Comparison of ENCODE assay signal across 15 cellular contexts in genomic region chr17:71163121-71163812, GRCh38.
DNase-seq lines count a peak whose midpoint lies in the region; ATAC-seq and FAIRE-seq lines count a peak whose summit lies in the region.
"Had no signal": no experiment of that assay in that cellular context is flagged by ENCODE, and none has a peak within 500 bp of the region (broad histone marks: within the 10 kb centered on the region; RNA-seq: fewer than 3 reads in every experiment).

No MANE protein-coding gene starts in this region.

- WGBS in small intestine, 3 donors: 23 to 54% (median 33%) methylated on average over 6 of the region's 6 CpGs

- H3K27me3 ChIP-seq in small intestine (ENCODE audit: control insufficient read depth in 2 of 2, insufficient read depth in 2 of 2, low read length in 2 of 2): no peaks in the 10 kb centered on the region
- H3K27me3 ChIP-seq: gastroesophageal sphincter had no signal

- peaks cover 5% of the 10 kb centered on the region for H3K9me3 Mint-ChIP-seq in activated T-helper 1 cell treated with anti-CD3 and anti-CD28 coated beads, Interleukin-12 subunit alpha, Interleukin-12 subunit beta, Interleukin-2, Interleukin-4 antibody, amounts not matched to agents 30 ng/mL and 10 ng/mL and 1 ng/mL, durations not matched to agents 14 hours and 24 hours and 36 hours

- no peaks in the 10 kb centered on the region for H3K36me3 Mint-ChIP-seq in T-helper 17 cell (ENCODE audit: low read depth)
- no peaks in the 10 kb centered on the region for H3K36me3 Mint-ChIP-seq in activated T-helper 1 cell treated with anti-CD3 and anti-CD28 coated beads, Interleukin-12 subunit alpha, Interleukin-12 subunit beta, Interleukin-2, Interleukin-4 antibody, amounts not matched to agents 30 ng/mL and 10 ng/mL and 1 ng/mL, durations not matched to agents 14 hours and 24 hours and 36 hours (ENCODE audit: low read depth)
- H3K36me3 Mint-ChIP-seq: activated naive CD4-positive, alpha-beta T cell treated with anti-CD3 and anti-CD28 coated beads, Interleukin-2, amount 50 U/mL, for 24 hours; CD8-positive, alpha-beta memory T cell had no signal

- no peak overlapping the region for H3K4me3 ChIP-seq in small intestine (ENCODE audit: low read depth in 1 of 2, low read length in 2 of 2)
- H3K4me3 ChIP-seq: dorsolateral prefrontal cortex, gastroesophageal sphincter, transverse colon had no signal

- no peaks in the 10 kb centered on the region for H3K4me1 ChIP-seq in small intestine (ENCODE audit: control insufficient read depth in 2 of 2, insufficient read depth in 1 of 2, low read depth in 1 of 2, low read length in 1 of 2)
- H3K4me1 ChIP-seq: gastroesophageal sphincter, transverse colon had no signal

- ATAC-seq in T-helper 17 cell (no peak), GM19324 (IDR thresholded peaks at IDR 0.05; ENCODE audit: low FRiP score, unreplicated experiment) (no peak)
- ATAC-seq: gastroesophageal sphincter had no signal

- no peak overlapping the region for H3K27ac Mint-ChIP-seq in T-helper 17 cell
- H3K27ac Mint-ChIP-seq in activated T-helper 1 cell treated with anti-CD3 and anti-CD28 coated beads, Interleukin-12 subunit alpha, Interleukin-12 subunit beta, Interleukin-2, Interleukin-4 antibody, amounts not matched to agents 30 ng/mL and 10 ng/mL and 1 ng/mL, durations not matched to agents 14 hours and 24 hours and 36 hours: no peak overlapping the region
- H3K27ac Mint-ChIP-seq: activated naive CD4-positive, alpha-beta T cell treated with anti-CD3 and anti-CD28 coated beads, Interleukin-2, amount 50 U/mL, for 24 hours; CD8-positive, alpha-beta memory T cell had no signal

- FAIRE-seq in HTR-8/SVneo (lab: Jason Lieb, UNC) (peak; percentile 4), small intestine (lab: Jason Lieb, UNC) (no peak)

- H3K4me1 Mint-ChIP-seq in T-helper 17 cell: no peaks in the 10 kb centered on the region
- no peaks in the 10 kb centered on the region for H3K4me1 Mint-ChIP-seq in activated T-helper 1 cell treated with anti-CD3 and anti-CD28 coated beads, Interleukin-12 subunit alpha, Interleukin-12 subunit beta, Interleukin-2, Interleukin-4 antibody, amounts not matched to agents 30 ng/mL and 10 ng/mL and 1 ng/mL, durations not matched to agents 14 hours and 24 hours and 36 hours (ENCODE audit: low read depth)
- H3K4me1 Mint-ChIP-seq: activated naive CD4-positive, alpha-beta T cell treated with anti-CD3 and anti-CD28 coated beads, Interleukin-2, amount 50 U/mL, for 24 hours; CD8-positive, alpha-beta memory T cell had no signal

- no peak overlapping the region for H3K27ac ChIP-seq in small intestine (ENCODE audit: low read depth in 1 of 2, low read length in 1 of 2)
- H3K27ac ChIP-seq: dorsolateral prefrontal cortex, gastroesophageal sphincter, transverse colon had no signal

- peaks cover 4% of the 10 kb centered on the region for H3K27me3 Mint-ChIP-seq in T-helper 17 cell
- H3K27me3 Mint-ChIP-seq in activated T-helper 1 cell treated with anti-CD3 and anti-CD28 coated beads, Interleukin-12 subunit alpha, Interleukin-12 subunit beta, Interleukin-2, Interleukin-4 antibody, amounts not matched to agents 30 ng/mL and 10 ng/mL and 1 ng/mL, durations not matched to agents 14 hours and 24 hours and 36 hours (ENCODE audit: insufficient read depth): no peaks in the 10 kb centered on the region
- H3K27me3 Mint-ChIP-seq: activated naive CD4-positive, alpha-beta T cell treated with anti-CD3 and anti-CD28 coated beads, Interleukin-2, amount 50 U/mL, for 24 hours; CD8-positive, alpha-beta memory T cell had no signal

- H3K9me3 ChIP-seq in small intestine (ENCODE audit: control insufficient read depth, low read depth) (no peaks in the 10 kb centered on the region), T-helper 17 cell (ENCODE audit: control insufficient read depth, low read length, poor library complexity, severe bottlenecking) (no peaks in the 10 kb centered on the region)
- H3K9me3 ChIP-seq: gastroesophageal sphincter, transverse colon had no signal

- H3K4me3 Mint-ChIP-seq in T-helper 17 cell: no peak overlapping the region
- H3K4me3 Mint-ChIP-seq in activated T-helper 1 cell treated with anti-CD3 and anti-CD28 coated beads, Interleukin-12 subunit alpha, Interleukin-12 subunit beta, Interleukin-2, Interleukin-4 antibody, amounts not matched to agents 30 ng/mL and 10 ng/mL and 1 ng/mL, durations not matched to agents 14 hours and 24 hours and 36 hours: no peak overlapping the region
- H3K4me3 Mint-ChIP-seq: activated naive CD4-positive, alpha-beta T cell treated with anti-CD3 and anti-CD28 coated beads, Interleukin-2, amount 50 U/mL, for 24 hours; CD8-positive, alpha-beta memory T cell had no signal

- intact Hi-C loops in activated T-helper 1 cell treated with anti-CD3 and anti-CD28 coated beads, Interleukin-12 subunit alpha, Interleukin-12 subunit beta, Interleukin-2, Interleukin-4 antibody, amounts not matched to agents 30 ng/mL and 10 ng/mL and 1 ng/mL, durations not matched to agents 14 hours and 24 hours and 36 hours (cut with micrococcal nuclease): no loop called here

- no peak for DNase-seq in HTR-8/SVneo (ENCODE audit: insufficient read length, low spot score)
- DNase-seq in NCI-H2171 (lab: John Stamatoyannopoulos, UW): peak; percentile 58
- peak; percentile 89 for DNase-seq in astrocyte of the hippocampus (ENCODE audit: low read depth, low spot score)
- peak; percentile 25 for DNase-seq in small intestine
- DNase-seq in T-helper 17 cell: no peak
- no peak for DNase-seq in GM03348 (ENCODE audit: low spot score)
- no peak for DNase-seq in activated T-helper 1 cell treated with anti-CD3 and anti-CD28 coated beads, Interleukin-12 subunit alpha, Interleukin-12 subunit beta, Interleukin-2, Interleukin-4 antibody, amounts not matched to agents 30 ng/mL and 10 ng/mL and 1 ng/mL, durations not matched to agents 14 hours and 24 hours and 36 hours (ENCODE audit: low spot score)
- DNase-seq: activated CD4-positive, alpha-beta T cell treated with anti-CD3 and anti-CD28 coated beads, Interleukin-2, amount 50 U/mL, for 48 hours; CD8-positive, alpha-beta memory T cell; dorsolateral prefrontal cortex; NCI-H1694; transverse colon had no signal

- H3K36me3 ChIP-seq in small intestine (ENCODE audit: control insufficient read depth in 2 of 2, insufficient read depth in 2 of 2, low read length in 2 of 2): no peaks in the 10 kb centered on the region
- H3K36me3 ChIP-seq: gastroesophageal sphincter, transverse colon had no signal

Comparison
In these comparisons a context has a peak if more than half of its experiments do, and no peak if none do; other contexts are left out.
1. DNase-seq: peak in NCI-H2171 (single experiment), astrocyte of the hippocampus (single experiment) and small intestine (single experiment); none in HTR-8/SVneo (single experiment), T-helper 17 cell (0 of 3), GM03348 (single experiment) and activated T-helper 1 cell treated with anti-CD3 and anti-CD28 coated beads, Interleukin-12 subunit alpha, Interleukin-12 subunit beta, Interleukin-2, Interleukin-4 antibody, amounts not matched to agents 30 ng/mL and 10 ng/mL and 1 ng/mL, durations not matched to agents 14 hours and 24 hours and 36 hours (single experiment).